Comparison of ENCODE assay signal across 19 cellular contexts in the genomic region with DNA sequence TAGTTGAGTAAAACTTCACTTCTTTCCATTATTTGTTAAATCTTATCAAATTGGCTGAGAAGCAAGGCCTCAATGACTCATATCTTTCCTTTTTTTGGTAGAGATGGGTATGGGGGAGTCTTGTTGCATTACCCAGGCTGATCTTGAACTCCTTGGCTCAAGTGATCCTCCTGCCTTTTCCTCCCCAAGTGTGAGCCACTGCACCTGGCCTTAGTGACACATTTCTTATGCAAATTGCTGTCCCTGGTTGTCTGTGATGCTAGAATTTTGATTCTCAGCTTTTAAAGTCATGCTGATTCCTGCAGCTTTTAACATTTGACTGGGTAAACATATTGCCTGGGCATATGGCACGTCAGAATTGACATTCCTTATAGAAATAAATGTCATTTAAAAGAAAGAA.
A peak's percentile ranks its signal among the peaks of the same experiment; 100 is the strongest.
DNase-seq lines count a peak whose midpoint lies in the region; ATAC-seq and TF ChIP-seq lines count a peak whose summit lies in the region.
"Had no signal": no experiment of that assay in that cellular context is flagged by ENCODE, and none has a peak within 500 bp of the region (broad histone marks: within the 10 kb centered on the region; RNA-seq: fewer than 3 reads in every experiment).

No MANE protein-coding gene starts in this region.

- CTCF ChIA-PET in activated CD4-positive, alpha-beta memory T cell treated with anti-CD3 and anti-CD28 coated beads for 36 hours (lab: Charles Lee) = no interaction called here
- CTCF ChIA-PET in activated CD4-positive, alpha-beta memory T cell treated with anti-CD3 and anti-CD28 coated beads, Interleukin-2, amount 10 ng/mL, durations not matched to agents 7 days and 5 days (lab: Charles Lee) = no interaction called here

- H3K9me3 Mint-ChIP-seq in activated CD4-positive, alpha-beta memory T cell treated with anti-CD3 and anti-CD28 coated beads for 36 hours = no peaks in the 10 kb centered on the region
- H3K9me3 Mint-ChIP-seq in activated CD4-positive, alpha-beta memory T cell treated with anti-CD3 and anti-CD28 coated beads, Interleukin-2, amount 10 ng/mL, durations not matched to agents 7 days and 5 days = no peaks in the 10 kb centered on the region
- H3K9me3 Mint-ChIP-seq in GM23338 = no peaks in the 10 kb centered on the region; the same call in 2 of the 3 replicates
- H3K9me3 Mint-ChIP-seq in activated T-helper 2 cell treated with anti-CD3 and anti-CD28 coated beads, Interferon-gamma antibody, Interleukin-2, Interleukin-4, amounts not matched to agents 10 μg/mL and 5 μg/mL and 100 μg/mL, durations not matched to agents 14 hours and 24 hours and 36 hours = no peaks in the 10 kb centered on the region
- H3K9me3 Mint-ChIP-seq: IgD-negative memory B cell had no signal

- H3K27ac Mint-ChIP-seq in activated CD4-positive, alpha-beta memory T cell treated with anti-CD3 and anti-CD28 coated beads for 36 hours = peak overlapping the region; percentile 28
- H3K27ac Mint-ChIP-seq in activated CD4-positive, alpha-beta memory T cell treated with anti-CD3 and anti-CD28 coated beads, Interleukin-2, amount 10 ng/mL, durations not matched to agents 7 days and 5 days = no peak overlapping the region
- H3K27ac Mint-ChIP-seq in GM23338 = no peak overlapping the region; the same call in 1 of the 2 replicates
- H3K27ac Mint-ChIP-seq in activated T-helper 2 cell treated with anti-CD3 and anti-CD28 coated beads, Interferon-gamma antibody, Interleukin-2, Interleukin-4, amounts not matched to agents 10 μg/mL and 5 μg/mL and 100 μg/mL, durations not matched to agents 14 hours and 24 hours and 36 hours = peak overlapping the region; percentile 67
- H3K27ac Mint-ChIP-seq: IgD-negative memory B cell had no signal

- no peak for DNase-seq in activated CD4-positive, alpha-beta memory T cell treated with anti-CD3 and anti-CD28 coated beads for 36 hours
- no peak for DNase-seq in activated CD4-positive, alpha-beta memory T cell treated with anti-CD3 and anti-CD28 coated beads, Interleukin-2, amount 10 ng/mL, durations not matched to agents 7 days and 5 days
- DNase-seq in GM23338 (ENCODE audit: low spot score) = peak; percentile 52
- DNase-seq in activated T-helper 2 cell treated with anti-CD3 and anti-CD28 coated beads, Interferon-gamma antibody, Interleukin-2, Interleukin-4, amounts not matched to agents 10 μg/mL and 5 μg/mL and 100 μg/mL, durations not matched to agents 14 hours and 24 hours and 36 hours (ENCODE audit: low spot score) = no peak
- peak; percentile 23 for DNase-seq in iPS DF 19.7 (ENCODE audit: low read depth, low spot score)
- no peak for DNase-seq in cardiac septum (ENCODE audit: low spot score)
- no peak for DNase-seq in G401 (ENCODE audit: low spot score)
- DNase-seq in left cardiac atrium = no peak
- DNase-seq: DMS53, GF-D8, H7, MV-4-11, NCI-H1105 treated with DMSO at 0.1 percent for 48 hours, NCI-H2029 treated with DMSO at 0.1 percent for 48 hours, NCI-H524 treated with DMSO at 0.1 percent for 48 hours, NCI-H82, Peyer's patch had no signal

- H3K27me3 ChIP-seq in GM23338 (ENCODE audit: insufficient read depth) = no peaks in the 10 kb centered on the region
- H3K27me3 ChIP-seq: Peyer's patch had no signal

- TF ChIP-seq CTCF in GM23338 (conservative IDR thresholded peaks at IDR 0.05; ENCODE audit: low read depth in 2 of 2) = no peak

- peak overlapping the region; percentile 72; the same call in 1 of the 2 replicates for H3K27ac ChIP-seq in GM23338 (ENCODE audit: low read depth)
- H3K27ac ChIP-seq: C4-2B, Peyer's patch had no signal

- in situ Hi-C loops in G401 (cut with HindIII; ENCODE audit: low sequenced_read_pairs) = no loop called here

- no peak overlapping the region for H2AFZ ChIP-seq in GM23338

- H3F3A ChIP-seq in GM23338 (replicated peaks; ENCODE audit: low read depth) = no peaks in the 10 kb centered on the region

- peaks cover 4% of the 10 kb centered on the region; the same call in 1 of the 2 replicates for H3K36me3 ChIP-seq in GM23338 (ENCODE audit: insufficient read depth)
- H3K36me3 ChIP-seq: Peyer's patch had no signal

- intact Hi-C loops in activated CD4-positive, alpha-beta memory T cell treated with anti-CD3 and anti-CD28 coated beads for 36 hours (cut with micrococcal nuclease) = no loop called here
- intact Hi-C loops in activated T-helper 2 cell treated with anti-CD3 and anti-CD28 coated beads, Interferon-gamma antibody, Interleukin-2, Interleukin-4, amounts not matched to agents 10 μg/mL and 5 μg/mL and 100 μg/mL, durations not matched to agents 14 hours and 24 hours and 36 hours (cut with micrococcal nuclease) = no loop called here
- intact Hi-C loops in cardiac septum (cut with DNase I) (no loop called here), left cardiac atrium (cut with DNase I) (no loop called here)

- H3K9me2 ChIP-seq in GM23338 (ENCODE audit: insufficient read depth) = peaks cover 3% of the 10 kb centered on the region; the same call in 1 of the 2 replicates

- no peak overlapping the region for H3K4me3 ChIP-seq in GM23338
- H3K4me3 ChIP-seq: Peyer's patch had no signal

- peaks cover 41% of the 10 kb centered on the region for H3K36me3 Mint-ChIP-seq in activated CD4-positive, alpha-beta memory T cell treated with anti-CD3 and anti-CD28 coated beads for 36 hours
- H3K36me3 Mint-ChIP-seq in activated CD4-positive, alpha-beta memory T cell treated with anti-CD3 and anti-CD28 coated beads, Interleukin-2, amount 10 ng/mL, durations not matched to agents 7 days and 5 days (ENCODE audit: low read depth) = peaks cover 62% of the 10 kb centered on the region
- H3K36me3 Mint-ChIP-seq in GM23338 (ENCODE audit: low read depth) = peaks cover 59% of the 10 kb centered on the region
- H3K36me3 Mint-ChIP-seq in activated T-helper 2 cell treated with anti-CD3 and anti-CD28 coated beads, Interferon-gamma antibody, Interleukin-2, Interleukin-4, amounts not matched to agents 10 μg/mL and 5 μg/mL and 100 μg/mL, durations not matched to agents 14 hours and 24 hours and 36 hours (ENCODE audit: low read depth) = peaks cover 68% of the 10 kb centered on the region
- H3K36me3 Mint-ChIP-seq: IgD-negative memory B cell had no signal

- H3K79me2 ChIP-seq in GM23338 (replicated peaks; ENCODE audit: insufficient read depth) = 0 out of 2 replicates have a peak, but pooled peaks cover 6% of the 10 kb centered on the region

- H4K20me1 ChIP-seq in GM23338 (replicated peaks; ENCODE audit: insufficient read depth) = no peaks in the 10 kb centered on the region

- H3K4me1 Mint-ChIP-seq in activated CD4-positive, alpha-beta memory T cell treated with anti-CD3 and anti-CD28 coated beads for 36 hours (ENCODE audit: low read depth) = peaks cover 8% of the 10 kb centered on the region
- H3K4me1 Mint-ChIP-seq in activated CD4-positive, alpha-beta memory T cell treated with anti-CD3 and anti-CD28 coated beads, Interleukin-2, amount 10 ng/mL, durations not matched to agents 7 days and 5 days = peaks cover 2% of the 10 kb centered on the region
- H3K4me1 Mint-ChIP-seq in GM23338 = peaks cover 15% of the 10 kb centered on the region
- peaks cover 8% of the 10 kb centered on the region for H3K4me1 Mint-ChIP-seq in activated T-helper 2 cell treated with anti-CD3 and anti-CD28 coated beads, Interferon-gamma antibody, Interleukin-2, Interleukin-4, amounts not matched to agents 10 μg/mL and 5 μg/mL and 100 μg/mL, durations not matched to agents 14 hours and 24 hours and 36 hours (ENCODE audit: low read depth)
- H3K4me1 Mint-ChIP-seq: IgD-negative memory B cell had no signal

- POLR2A ChIA-PET in activated CD4-positive, alpha-beta memory T cell treated with anti-CD3 and anti-CD28 coated beads for 36 hours (lab: Charles Lee) = no interaction called here
- POLR2A ChIA-PET in activated CD4-positive, alpha-beta memory T cell treated with anti-CD3 and anti-CD28 coated beads, Interleukin-2, amount 10 ng/mL, durations not matched to agents 7 days and 5 days (lab: Charles Lee) = no interaction called here

- ATAC-seq in GM23338 = peak; percentile 49; the same call in 2 of the 3 replicates
- ATAC-seq in left cardiac atrium = no peak

- H3K27me3 Mint-ChIP-seq in activated CD4-positive, alpha-beta memory T cell treated with anti-CD3 and anti-CD28 coated beads for 36 hours = no peaks in the 10 kb centered on the region
- no peaks in the 10 kb centered on the region for H3K27me3 Mint-ChIP-seq in activated CD4-positive, alpha-beta memory T cell treated with anti-CD3 and anti-CD28 coated beads, Interleukin-2, amount 10 ng/mL, durations not matched to agents 7 days and 5 days
- no peaks in the 10 kb centered on the region for H3K27me3 Mint-ChIP-seq in GM23338 (ENCODE audit: insufficient read depth, low read depth, poor library complexity)
- no peaks in the 10 kb centered on the region for H3K27me3 Mint-ChIP-seq in activated T-helper 2 cell treated with anti-CD3 and anti-CD28 coated beads, Interferon-gamma antibody, Interleukin-2, Interleukin-4, amounts not matched to agents 10 μg/mL and 5 μg/mL and 100 μg/mL, durations not matched to agents 14 hours and 24 hours and 36 hours (ENCODE audit: low read depth)
- H3K27me3 Mint-ChIP-seq: IgD-negative memory B cell had no signal

- peak overlapping the region; percentile 54; the same call in 1 of the 2 replicates for H3K4me2 ChIP-seq in GM23338

- H3K4me3 Mint-ChIP-seq in activated CD4-positive, alpha-beta memory T cell treated with anti-CD3 and anti-CD28 coated beads for 36 hours = no peak overlapping the region
- no peak overlapping the region for H3K4me3 Mint-ChIP-seq in activated CD4-positive, alpha-beta memory T cell treated with anti-CD3 and anti-CD28 coated beads, Interleukin-2, amount 10 ng/mL, durations not matched to agents 7 days and 5 days
- H3K4me3 Mint-ChIP-seq in GM23338 = no peak overlapping the region
- H3K4me3 Mint-ChIP-seq in activated T-helper 2 cell treated with anti-CD3 and anti-CD28 coated beads, Interferon-gamma antibody, Interleukin-2, Interleukin-4, amounts not matched to agents 10 μg/mL and 5 μg/mL and 100 μg/mL, durations not matched to agents 14 hours and 24 hours and 36 hours (ENCODE audit: low read depth) = no peak overlapping the region
- H3K4me3 Mint-ChIP-seq: IgD-negative memory B cell had no signal

- H3K4me1 ChIP-seq in GM23338 (ENCODE audit: insufficient read depth) = peaks cover 14% of the 10 kb centered on the region; the same call in 1 of the 2 replicates
- H3K4me1 ChIP-seq: Peyer's patch had no signal

TF ChIP-seq in GM23338, 12 proteins besides CTCF, POLR2A, EP300 and RAD21:
- TF ChIP-seq ETS1 (IDR thresholded peaks at IDR 0.05) = no peak
TF ChIP-seq in GM23338: peak in this region for 0.

Comparison
In these comparisons a context has a peak if more than half of its experiments do, and no peak if none do; other contexts are left out.
1. H3K27ac Mint-ChIP-seq: peak in activated CD4-positive, alpha-beta memory T cell treated with anti-CD3 and anti-CD28 coated beads for 36 hours (single experiment) and activated T-helper 2 cell treated with anti-CD3 and anti-CD28 coated beads, Interferon-gamma antibody, Interleukin-2, Interleukin-4, amounts not matched to agents 10 μg/mL and 5 μg/mL and 100 μg/mL, durations not matched to agents 14 hours and 24 hours and 36 hours (single experiment); none in activated CD4-positive, alpha-beta memory T cell treated with anti-CD3 and anti-CD28 coated beads, Interleukin-2, amount 10 ng/mL, durations not matched to agents 7 days and 5 days (single experiment) and GM23338 (single experiment).
2. DNase-seq: peak in GM23338 (single experiment) and iPS DF 19.7 (single experiment); none in activated CD4-positive, alpha-beta memory T cell treated with anti-CD3 and anti-CD28 coated beads for 36 hours (single experiment), activated CD4-positive, alpha-beta memory T cell treated with anti-CD3 and anti-CD28 coated beads, Interleukin-2, amount 10 ng/mL, durations not matched to agents 7 days and 5 days (single experiment), activated T-helper 2 cell treated with anti-CD3 and anti-CD28 coated beads, Interferon-gamma antibody, Interleukin-2, Interleukin-4, amounts not matched to agents 10 μg/mL and 5 μg/mL and 100 μg/mL, durations not matched to agents 14 hours and 24 hours and 36 hours (single experiment), cardiac septum (single experiment), G401 (single experiment) and left cardiac atrium (single experiment).